8 cellular contexts compared by ENCODE assay signal in the genomic region with DNA sequence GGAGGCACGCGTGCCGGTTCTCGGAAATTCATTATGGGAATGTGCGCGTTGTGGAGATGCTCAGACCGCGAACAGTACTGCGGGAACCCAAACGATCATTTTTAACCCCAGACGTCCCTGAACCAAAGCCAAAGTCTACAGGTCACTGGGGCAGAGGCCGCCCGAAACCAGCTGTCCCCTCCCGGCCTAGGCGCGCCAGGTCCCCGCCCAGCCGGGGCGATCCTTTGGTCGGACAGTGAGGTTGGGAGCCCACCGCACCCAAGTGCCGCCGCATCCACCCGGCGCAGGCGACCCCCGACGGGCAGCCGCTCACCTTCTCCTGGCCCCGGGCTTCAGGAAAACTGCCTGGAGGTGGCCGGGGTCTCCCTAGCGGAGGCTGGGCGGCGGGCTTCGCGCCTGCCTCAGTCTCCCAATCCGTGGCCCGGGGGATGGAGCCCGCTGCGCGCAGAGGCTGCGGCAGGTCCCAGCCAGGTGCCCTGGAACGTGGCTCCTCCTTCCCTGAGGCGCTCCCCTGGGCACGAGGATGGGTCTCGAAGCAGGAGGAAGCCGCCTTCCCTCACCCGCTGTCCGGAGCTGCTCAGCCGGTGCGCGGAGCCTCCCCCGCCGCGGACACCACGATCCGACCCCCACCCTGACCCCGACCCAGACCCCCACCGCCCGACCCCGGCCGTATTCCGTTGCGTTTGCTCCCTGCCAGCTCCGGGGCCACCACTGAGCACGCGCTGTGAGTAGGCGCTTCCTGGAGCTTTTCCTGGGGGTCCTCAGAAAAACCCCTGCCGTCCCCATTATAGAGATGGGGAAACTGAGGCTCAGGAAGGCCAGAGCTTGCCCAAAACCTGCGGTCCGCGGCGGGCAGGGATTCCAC. TPM values are rescaled to one million over a fixed set of nuclear protein-coding genes. Genes with fewer than 3 reads are reported as not detected.
A peak's percentile ranks its signal among the peaks of the same experiment; 100 is the strongest.
DNase-seq lines count a peak whose midpoint lies in the region; ATAC-seq and TF ChIP-seq lines count a peak whose summit lies in the region.

No MANE protein-coding gene starts in this region.

- no peaks in the 10 kb centered on the region for H3K9me2 ChIP-seq in DOHH2 (replicated peaks; ENCODE audit: control insufficient read depth, low read length)

- in situ Hi-C loops in KBM-7 (cut with MboI; ENCODE audit: low pct_unique_long_range_greater_than_20kb, low sequenced_read_pairs): no loop called here

- no peaks in the 10 kb centered on the region for H3K9me3 ChIP-seq in DOHH2 (ENCODE audit: control insufficient read depth, insufficient read depth, low read length)
- H3K9me3 ChIP-seq in NT2/D1 (ENCODE audit: insufficient read depth, low read length): no peaks in the 10 kb centered on the region
- H3K9me3 ChIP-seq in ovary: peaks cover 0 to 6% of the 10 kb centered on the region in 2 donors

- H3K27me3 ChIP-seq in DOHH2 (ENCODE audit: control insufficient read depth, low read length) (peaks cover 93% of the 10 kb centered on the region), NT2/D1 (ENCODE audit: insufficient read depth, insufficient read length) (peaks cover 69% of the 10 kb centered on the region), ovary (peaks cover 7% of the 10 kb centered on the region)

- H3K4me1 ChIP-seq in DOHH2 (ENCODE audit: control insufficient read depth, low read length): peaks cover 61% of the 10 kb centered on the region
- peaks cover 33% of the 10 kb centered on the region for H3K4me1 ChIP-seq in NT2/D1 (ENCODE audit: insufficient read depth, insufficient read length)
- no peaks in the 10 kb centered on the region for H3K4me1 ChIP-seq in ovary (ENCODE audit: insufficient read depth)

- H3K36me3 ChIP-seq in DOHH2 (ENCODE audit: control insufficient read depth, low read length) (no peaks in the 10 kb centered on the region), NT2/D1 (ENCODE audit: insufficient read depth, insufficient read length, low read length) (peaks cover 12% of the 10 kb centered on the region), ovary (no peaks in the 10 kb centered on the region)

- no peaks in the 10 kb centered on the region for H3K79me2 ChIP-seq in DOHH2 (ENCODE audit: control insufficient read depth, low read length)

- TF ChIP-seq EP300 in ovary (IDR thresholded peaks at IDR 0.05): no peak

- 1 to 2% (median 2%) methylated on average over 26 to 73 of the region's 73 CpGs for WGBS in ovary, 3 donors

- H3K27ac ChIP-seq in DOHH2 (ENCODE audit: low read depth, low read length): peak overlapping the region; percentile 23; the same call in 1 of the 2 replicates
- H3K27ac ChIP-seq in ovary: no peak overlapping the region

- intact Hi-C loops in ovary (cut with DNase I): loop anchor here in 1 of 4 donors (10.0 kb wide), 1 partner anchor 117 kb away; the partner anchor contains the start of gene SUMO3

- peak overlapping the region; percentile 81 for H3K9ac ChIP-seq in NT2/D1 (ENCODE audit: insufficient read length, low read depth)

- no peak for TF ChIP-seq CTCF in DOHH2 (IDR thresholded peaks at IDR 0.05; ENCODE audit: low read depth, low read length, poor library complexity, severe bottlenecking)
- no peak for TF ChIP-seq CTCF in epithelial cell of proximal tubule (conservative IDR thresholded peaks at IDR 0.05; ENCODE audit: low read depth, low read length)
- no peak for TF ChIP-seq CTCF in ovary (IDR thresholded peaks at IDR 0.05)

- H3K4me3 ChIP-seq in DOHH2 (ENCODE audit: low read length) (peak overlapping the region; percentile 61), NT2/D1 (ENCODE audit: insufficient read length, low read depth) (peak overlapping the region; percentile 34), epithelial cell of proximal tubule (ENCODE audit: low read depth, low read length) (peak overlapping the region; percentile 49), ovary (peak overlapping the region; percentile 24)

- DNase-seq in NT2/D1 (ENCODE audit: low read depth, low spot score) (no peak), epithelial cell of proximal tubule (ENCODE audit: low read depth) (no peak), ovary (no peak), cerebellar nuclear complex (lab: John Stamatoyannopoulos, UW) (no peak), occipital lobe (lab: John Stamatoyannopoulos, UW) (no peak), KBM-7 (no peak)

- peaks cover 11% of the 10 kb centered on the region for H4K20me1 ChIP-seq in DOHH2 (ENCODE audit: control insufficient read depth, insufficient read depth, low read depth, low read length)

- ATAC-seq in HG02973 (IDR thresholded peaks at IDR 0.05; ENCODE audit: unreplicated experiment): no peak

- TF ChIP-seq POLR2A in ovary (IDR thresholded peaks at IDR 0.05): no peak

- H3F3A ChIP-seq in DOHH2 (ENCODE audit: control insufficient read depth, insufficient read depth): peaks cover 10% of the 10 kb centered on the region

- H3K4me2 ChIP-seq in DOHH2 (ENCODE audit: low read length): peak overlapping the region; percentile 91

RNA-seq across cellular contexts. Expression of gene SLX9, which starts 8.1 kb away (rescaled TPM):
- total RNA-seq in epithelial cell of proximal tubule (35.7 and 52.1 TPM in 2 replicates), ovary (10 to 100 TPM in 6 of 7 donors, 1 to 10 TPM in 1; 5.6 to 24.1 (median 17.2) TPM), occipital lobe (6.1 TPM)
- polyA plus RNA-seq in ovary: 10 to 100 TPM in 1 of 2 donors, 1 to 10 TPM in 1; 5.6 to 14.0 TPM

RNA-seq across cellular contexts. Expression of gene ITGB2, which starts 11.0 kb away (rescaled TPM):
- 3.0 and 3.5 TPM in 2 replicates for total RNA-seq in epithelial cell of proximal tubule
- total RNA-seq in ovary: 10 to 100 TPM in 6 of 7 donors, 1 to 10 TPM in 1; 9.6 to 58.3 (median 17.6) TPM
- polyA plus RNA-seq in ovary: 10 to 100 TPM; 13.0 to 31.1 TPM
- total RNA-seq in occipital lobe: 9.2 TPM

RNA-seq across cellular contexts. Expression of gene PTTG1IP, which starts 58.2 kb away (rescaled TPM):
- total RNA-seq in epithelial cell of proximal tubule (311 and 421 TPM in 2 replicates), ovary (100 to 1,000 TPM; 133 to 226 (median 143) TPM), occipital lobe (82.4 TPM)
- 100 to 1,000 TPM; 144 to 420 TPM for polyA plus RNA-seq in ovary
